In genomic region chr10:92124020-92124419, GRCh38 we compare ENCODE assay signal across 16 cellular contexts.
DNase-seq lines count a peak whose midpoint lies in the region; FAIRE-seq and TF ChIP-seq lines count a peak whose summit lies in the region.
"Had no signal": no experiment of that assay in that cellular context is flagged by ENCODE, and none has a peak within 500 bp of the region (broad histone marks: within the 10 kb centered on the region; RNA-seq: fewer than 3 reads in every experiment).

No MANE protein-coding gene starts in this region.

- FAIRE-seq in endothelial cell of umbilical vein (lab: Jason Lieb, UNC) = no peak

- TF ChIP-seq POLR2A in endothelial cell of umbilical vein (IDR thresholded peaks at IDR 0.05; ENCODE audit: low read depth, low read length) (no peak), stomach (IDR thresholded peaks at IDR 0.05) (no peak)

- H3K4me1 ChIP-seq in PC-9 (replicated peaks; ENCODE audit: insufficient read depth) = peaks cover 54% of the 10 kb centered on the region
- H3K4me1 ChIP-seq in endothelial cell of umbilical vein (ENCODE audit: control insufficient read depth, extremely low read depth, insufficient read depth, low read length) = peaks cover 33% of the 10 kb centered on the region
- peaks cover 17 to 64% (median 54%) of the 10 kb centered on the region in 4 donors for H3K4me1 ChIP-seq in liver (ENCODE audit: control insufficient read depth in 4 of 4, insufficient read depth in 4 of 4, low read length in 3 of 4)
- H3K4me1 ChIP-seq in stomach = peaks cover 25 to 56% (median 51%) of the 10 kb centered on the region in 4 donors
- H3K4me1 ChIP-seq: foreskin keratinocyte had no signal

- no peak overlapping the region for H2AFZ ChIP-seq in PC-9
- no peak overlapping the region for H2AFZ ChIP-seq in endothelial cell of umbilical vein (ENCODE audit: low read depth, low read length)

- TF ChIP-seq EP300 in stomach (IDR thresholded peaks at IDR 0.05) = no peak

- POLR2A ChIA-PET in PC-9 (lab: Charles Lee; ENCODE audit: unreplicated experiment) = interaction anchor here (0.7 kb wide), 1 partner anchor 122 kb away, joined by 7 read pairs; no protein-coding TSS in a partner anchor
- POLR2A ChIA-PET in endothelial cell of umbilical vein (lab: Charles Lee) = no interaction called here

- peak overlapping the region; percentile 78 for H3K27ac ChIP-seq in PC-9
- peak overlapping the region; percentile 3 for H3K27ac ChIP-seq in endothelial cell of umbilical vein (ENCODE audit: insufficient read depth, low read depth, low read length)
- peak overlapping the region; percentile 21 to 66 for H3K27ac ChIP-seq in liver (ENCODE audit: low read depth in 1 of 2, low read length in 2 of 2)
- peak overlapping the region; percentile 61 to 85 (median 78) for H3K27ac ChIP-seq in stomach
- H3K27ac ChIP-seq: foreskin keratinocyte, vagina, WERI-Rb-1 had no signal

- dilution Hi-C loops in endothelial cell of umbilical vein (cut with MboI; ENCODE audit: extremely low pct_ligation_motif_present, low sequenced_read_pairs) = no loop called here

- H3K79me2 ChIP-seq in PC-9 (ENCODE audit: low read depth) (no peaks in the 10 kb centered on the region), endothelial cell of umbilical vein (ENCODE audit: control insufficient read depth, insufficient read depth, low read length) (no peaks in the 10 kb centered on the region)

- H3K9me2 ChIP-seq in PC-9 (ENCODE audit: insufficient read depth) = no peaks in the 10 kb centered on the region

- intact Hi-C loops in PC-9 (cut with micrococcal nuclease; ENCODE audit: unreplicated experiment) (no loop called here), endothelial cell of umbilical vein (cut with micrococcal nuclease) (no loop called here), stomach (cut with DNase I; ENCODE audit: low total_unique reads) (no loop called here)

- no peaks in the 10 kb centered on the region for H4K20me1 ChIP-seq in PC-9 (ENCODE audit: insufficient read depth)
- H4K20me1 ChIP-seq in endothelial cell of umbilical vein (replicated peaks; ENCODE audit: control insufficient read depth, extremely low read depth, insufficient read depth, low read length) = no peaks in the 10 kb centered on the region

- WGBS in liver = 23% methylated on average over 1 of the region's 1 CpG
- WGBS in stomach, 5 donors = 18 to 50% (median 31%) methylated on average over 1 of the region's 1 CpG

- H3K27me3 ChIP-seq in PC-9 (ENCODE audit: insufficient read depth, low read depth) (no peaks in the 10 kb centered on the region), endothelial cell of umbilical vein (ENCODE audit: control insufficient read depth in 2 of 2, insufficient read depth in 2 of 2, low read length in 2 of 2) (no peaks in the 10 kb centered on the region), liver (ENCODE audit: control insufficient read depth in 4 of 4, insufficient read depth in 4 of 4, low read length in 3 of 4) (no peaks in the 10 kb centered on the region), stomach (no peaks in the 10 kb centered on the region)
- H3K27me3 ChIP-seq: foreskin keratinocyte, vagina had no signal

- peaks cover 36% of the 10 kb centered on the region for H3F3A ChIP-seq in PC-9 (ENCODE audit: insufficient read depth, low read depth)

- no peak for TF ChIP-seq CTCF in PC-9 (conservative IDR thresholded peaks at IDR 0.05)
- no peak for TF ChIP-seq CTCF in endothelial cell of umbilical vein (IDR thresholded peaks at IDR 0.05; ENCODE audit: extremely low read depth in 1 of 2, insufficient read depth in 1 of 2, low read depth in 1 of 2, low read length in 2 of 2)
- no peak for TF ChIP-seq CTCF in liver (IDR thresholded peaks at IDR 0.05; ENCODE audit: low read depth, low read length, missing input control)
- no peak for TF ChIP-seq CTCF in stomach (IDR thresholded peaks at IDR 0.05)
- TF ChIP-seq CTCF in GM10266 (IDR thresholded peaks at IDR 0.05; ENCODE audit: control insufficient read depth, insufficient read depth, low read depth, missing control alignments) = no peak

- no peak for TF ChIP-seq RAD21 in liver (IDR thresholded peaks at IDR 0.05)

- H3K9ac ChIP-seq in endothelial cell of umbilical vein (replicated peaks; ENCODE audit: extremely low read depth, insufficient read depth, low read length) (peak overlapping the region; percentile 8), liver (ENCODE audit: low read depth in 1 of 2, low read length in 2 of 2) (peak overlapping the region; percentile 4 to 21)

- no peaks in the 10 kb centered on the region for H3K9me3 ChIP-seq in PC-9 (ENCODE audit: insufficient read depth, low read depth)
- no peaks in the 10 kb centered on the region for H3K9me3 ChIP-seq in endothelial cell of umbilical vein (replicated peaks; ENCODE audit: control insufficient read depth, insufficient read depth, low read length)
- H3K9me3 ChIP-seq in liver (ENCODE audit: control insufficient read depth in 4 of 4, low read length in 3 of 4) = no peaks in the 10 kb centered on the region
- no peaks in the 10 kb centered on the region for H3K9me3 ChIP-seq in stomach
- H3K9me3 ChIP-seq: vagina had no signal

- H3K36me3 ChIP-seq in PC-9 (ENCODE audit: low read depth) = no peaks in the 10 kb centered on the region
- no peaks in the 10 kb centered on the region for H3K36me3 ChIP-seq in endothelial cell of umbilical vein (ENCODE audit: control insufficient read depth in 2 of 2, extremely low read depth in 1 of 2, insufficient read depth in 2 of 2, low read length in 2 of 2)
- H3K36me3 ChIP-seq in liver (ENCODE audit: control insufficient read depth in 4 of 4, insufficient read depth in 3 of 4, low read depth in 1 of 4, low read length in 3 of 4) = no peaks in the 10 kb centered on the region
- H3K36me3 ChIP-seq in stomach = no peaks in the 10 kb centered on the region
- H3K36me3 ChIP-seq: vagina, WERI-Rb-1 had no signal

- CTCF ChIA-PET in PC-9 (lab: Charles Lee) = interaction anchor here (0.7 kb wide), 1 partner anchor 167 kb away, joined by 3 read pairs; the partner anchor contains the start of genes CPEB3 and MARCHF5
- CTCF ChIA-PET in endothelial cell of umbilical vein (lab: Charles Lee) = interaction anchor here (0.6 to 2.2 kb wide), 7 partner anchors 16 to 250 kb away, joined by 3 to 10 read pairs (median 4); partner anchors contain the start of genes CPEB3 and MARCHF5

- DNase-seq in PC-9 = no peak
- DNase-seq in endothelial cell of umbilical vein (ENCODE audit: low read depth, low spot score) = no peak
- no peak for DNase-seq in stomach
- DNase-seq in anterior cingulate cortex (lab: John Stamatoyannopoulos, UW) = no peak
- DNase-seq in GM10266 (ENCODE audit: extremely low spot score) = no peak
- no peak for DNase-seq in D341Med (ENCODE audit: low spot score)
- no peak for DNase-seq in NCI-H1417 treated with DMSO at 0.1 percent for 48 hours (lab: John Stamatoyannopoulos, UW)
- DNase-seq: activated effector memory CD4-positive, alpha-beta T cell treated with Interleukin-2 at 50 U/mL for 16 hours; effector memory CD4-positive, alpha-beta T cell; NCI-H187 treated with DMSO at 0.1 percent for 48 hours; NCI-H524; OCI-M1; WERI-Rb-1 had no signal

- no peaks in the 10 kb centered on the region for H3K9me1 ChIP-seq in endothelial cell of umbilical vein (replicated peaks; ENCODE audit: control insufficient read depth, extremely low read depth, insufficient read depth, low read length)

- no peak overlapping the region; the same call in 1 of the 2 replicates for H3K4me3 ChIP-seq in PC-9
- no peak overlapping the region for H3K4me3 ChIP-seq in endothelial cell of umbilical vein (replicated peaks in 1 of 3; ENCODE audit: insufficient read depth in 1 of 3, low read depth in 1 of 3, low read length in 3 of 3)
- no peak overlapping the region for H3K4me3 ChIP-seq in liver (ENCODE audit: low read depth in 1 of 3, low read length in 3 of 3)
- no peak overlapping the region for H3K4me3 ChIP-seq in stomach
- H3K4me3 ChIP-seq: vagina had no signal

- BruUV-seq in PC-9 (replicated peaks; lab: Mats Ljungman, UMichigan) = no TSS peak
- no TSS peak for BruUV-seq in endothelial cell of umbilical vein (replicated peaks; lab: Mats Ljungman, UMichigan)

- H3K4me2 ChIP-seq in PC-9 (peak overlapping the region; percentile 75), endothelial cell of umbilical vein (ENCODE audit: insufficient read depth, low read length) (peak overlapping the region; percentile 76)

TF ChIP-seq in endothelial cell of umbilical vein, 7 proteins besides CTCF, POLR2A, EP300 and RAD21:
- TF ChIP-seq MYC (IDR thresholded peaks at IDR 0.05; ENCODE audit: low read depth, low read length) = no peak
- no peak for TF ChIP-seq FOS (IDR thresholded peaks at IDR 0.05; ENCODE audit: borderline replicate concordance, insufficient read depth, low read length)
- TF ChIP-seq MAX (IDR thresholded peaks at IDR 0.05; ENCODE audit: insufficient read depth, insufficient read length) = no peak
- TF ChIP-seq JUN (IDR thresholded peaks at IDR 0.05; ENCODE audit: borderline replicate concordance, insufficient read depth, insufficient read length, low read depth) = no peak
- no peak for TF ChIP-seq EZH2 (IDR thresholded peaks at IDR 0.05; ENCODE audit: borderline replicate concordance, low read depth, low read length, severe bottlenecking)
- no peak for TF ChIP-seq POLR2AphosphoS5 (IDR thresholded peaks at IDR 0.05; ENCODE audit: insufficient read depth, low read depth, low read length)

TF ChIP-seq in liver, 16 proteins besides CTCF, POLR2A, EP300 and RAD21 (continues in another document):
- no peak for TF ChIP-seq GABPA (IDR thresholded peaks at IDR 0.05 in 1 of 2, conservative IDR thresholded peaks at IDR 0.05 in 1 of 2)
- no peak for TF ChIP-seq ZBTB33 (IDR thresholded peaks at IDR 0.05)

Comparison
In these comparisons a context has a peak if more than half of its experiments do, and no peak if none do; other contexts are left out.
1. H3K27ac ChIP-seq: peak in every context shown above with its lines; median percentile 78 in PC-9; 78 in stomach; 44 in liver; 3 in endothelial cell of umbilical vein.